In the genomic region with DNA sequence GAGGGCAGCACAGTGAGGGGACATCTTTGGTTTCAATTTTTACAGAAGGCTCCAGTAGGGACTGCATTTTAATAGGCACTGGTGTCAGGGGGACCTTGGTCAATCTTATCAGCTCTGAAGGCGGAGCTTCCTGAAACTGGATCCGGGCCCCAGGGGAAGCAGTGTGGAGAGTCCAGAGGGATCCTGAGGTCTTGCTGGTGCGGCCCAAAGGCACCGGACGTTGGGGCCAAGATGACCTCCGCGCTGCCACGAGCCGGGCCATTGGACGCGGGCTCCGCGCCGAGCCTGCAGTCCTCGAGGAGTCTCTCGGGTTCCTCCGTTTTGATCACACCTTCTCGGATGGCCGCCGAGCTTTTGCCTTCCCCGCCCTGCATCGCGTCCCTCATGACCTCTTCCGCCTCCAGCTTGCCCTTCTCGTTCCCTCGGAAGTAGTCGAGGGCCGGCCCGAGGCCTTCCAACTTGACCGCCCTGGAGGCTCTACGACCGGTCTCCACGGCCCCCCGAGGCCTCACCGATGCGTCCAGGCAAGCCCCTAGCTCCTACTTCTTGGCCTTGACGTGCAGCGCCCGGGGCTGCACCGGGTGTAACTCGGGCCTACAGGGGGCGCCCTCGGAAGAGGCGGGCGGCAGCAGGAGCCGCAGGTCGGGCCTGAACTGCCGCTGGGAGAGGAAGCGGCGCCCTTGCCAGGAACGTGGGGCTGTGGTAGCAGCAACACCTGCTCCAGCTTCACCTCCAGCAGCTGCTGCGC, we compare ENCODE assay signal across 1 cellular context.
TF ChIP-seq lines count a peak whose summit lies in the region.

No MANE protein-coding gene starts in this region.

TF ChIP-seq in GM12878, 131 proteins besides CTCF, POLR2A, EP300 and RAD21:
- TF ChIP-seq BHLHE40 (IDR thresholded peaks at IDR 0.05; ENCODE audit: borderline replicate concordance in 1 of 2, low read depth in 2 of 2, low read length in 1 of 2) (peak in 1 of 2 experiments; percentile 25; a peak in 1 of 4 replicates), TCF12 (IDR thresholded peaks at IDR 0.05; ENCODE audit: low read depth, low read length) (peak; percentile 70; the same call in 1 of the 2 replicates), SPI1 (IDR thresholded peaks at IDR 0.05; ENCODE audit: borderline replicate concordance, insufficient read depth, low read depth, low read length) (no peak; the same call in 1 of the 2 replicates), CEBPB (IDR thresholded peaks at IDR 0.05; ENCODE audit: borderline replicate concordance in 1 of 2, low read depth in 2 of 2, low read length in 2 of 2) (no peak), SMC3 (IDR thresholded peaks at IDR 0.05; ENCODE audit: borderline replicate concordance, low read length) (peak; percentile 10; the same call in 1 of the 2 replicates)
